In the genomic region with DNA sequence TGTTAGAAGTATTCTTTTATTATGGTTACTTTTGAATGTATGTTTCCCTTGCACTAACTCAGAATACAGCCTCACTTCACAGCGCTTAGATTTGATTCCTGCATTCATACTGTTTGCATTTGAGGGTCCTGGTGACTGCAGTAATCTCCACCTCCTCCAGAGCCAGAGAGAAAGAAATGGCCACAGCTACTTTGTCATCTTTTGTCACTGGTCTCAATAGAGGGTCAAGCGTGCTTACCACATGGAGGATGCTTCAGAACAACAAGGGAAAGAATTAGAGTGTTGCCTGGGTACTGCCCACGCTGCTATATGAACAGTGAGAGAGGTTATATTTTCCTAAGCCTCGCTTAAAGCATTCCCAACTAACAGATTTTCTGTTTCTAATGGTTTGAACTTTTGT, we compare ENCODE assay signal across 21 cellular contexts.
"Had no signal": no experiment of that assay in that cellular context is flagged by ENCODE, and none has a peak within 500 bp of the region (broad histone marks: within the 10 kb centered on the region; RNA-seq: fewer than 3 reads in every experiment).

No MANE protein-coding gene starts in this region.

- DNase-seq: colonic mucosa; dermis blood vessel endothelial cell; erythroblast; foreskin keratinocyte; immature natural killer cell; kidney; left cardiac atrium; left ventricle myocardium inferior; lower lobe of right lung; mesendoderm; naive thymus-derived CD4-positive, alpha-beta T cell; nephron progenitor cell; posterior cingulate gyrus; sigmoid colon; stimulated activated CD4-positive, alpha-beta T cell treated with anti-CD3 and anti-CD28 coated beads, Interleukin-12 subunit alpha, Interleukin-12 subunit beta, amount 100 ng/mL, for 4 hours; stimulated activated CD4-positive, alpha-beta T cell treated with anti-CD3 and anti-CD28 coated beads, Interleukin-2, amount 100 ng/mL, for 48 hours; stimulated activated naive CD4-positive, alpha-beta T cell treated with Interleukin-2 at 50 U/mL for 16 hours; upper lobe of left lung; uterus had no signal

- H3K4me3 ChIP-seq: colonic mucosa, left ventricle myocardium inferior, lower lobe of right lung, right atrium auricular region, sigmoid colon, skin epidermis, upper lobe of left lung, uterus had no signal

- H3K27ac ChIP-seq: colonic mucosa, left ventricle myocardium inferior, lower lobe of right lung, right atrium auricular region, sigmoid colon, upper lobe of left lung, uterus had no signal

- H3K36me3 ChIP-seq: colonic mucosa, left ventricle myocardium inferior, lower lobe of right lung, right atrium auricular region, sigmoid colon, upper lobe of left lung, uterus had no signal

- H3K9me3 ChIP-seq: colonic mucosa, left ventricle myocardium inferior, lower lobe of right lung, right atrium auricular region, sigmoid colon, upper lobe of left lung, uterus had no signal

- ATAC-seq: foreskin keratinocyte; left cardiac atrium; lower lobe of right lung; naive thymus-derived CD4-positive, alpha-beta T cell had no signal

- FAIRE-seq: kidney had no signal

- H3K4me1 Mint-ChIP-seq: immature natural killer cell had no signal

- H3K36me3 Mint-ChIP-seq: immature natural killer cell; naive thymus-derived CD4-positive, alpha-beta T cell had no signal

- H3K27me3 ChIP-seq: colonic mucosa, foreskin keratinocyte, right atrium auricular region, sigmoid colon, upper lobe of left lung, uterus had no signal

- H3K4me3 Mint-ChIP-seq: immature natural killer cell; naive thymus-derived CD4-positive, alpha-beta T cell; nephron progenitor cell had no signal

- H3K4me1 ChIP-seq: colonic mucosa, left ventricle myocardium inferior, lower lobe of right lung, sigmoid colon, upper lobe of left lung, uterus had no signal

- H3K9me3 Mint-ChIP-seq: naive thymus-derived CD4-positive, alpha-beta T cell; nephron progenitor cell had no signal

- H3K27ac Mint-ChIP-seq: immature natural killer cell; naive thymus-derived CD4-positive, alpha-beta T cell; nephron progenitor cell had no signal
